8 cellular contexts compared by ENCODE assay signal in genomic region chr21:42233067-42233981, GRCh38. TPM values are rescaled to one million over a fixed set of nuclear protein-coding genes. Genes with fewer than 3 reads are reported as not detected.
DNase-seq lines count a peak whose midpoint lies in the region; FAIRE-seq and TF ChIP-seq lines count a peak whose summit lies in the region.

No MANE protein-coding gene starts in this region.

- H3K4me1 Mint-ChIP-seq in activated CD4-positive, alpha-beta memory T cell treated with anti-CD3 and anti-CD28 coated beads for 36 hours (ENCODE audit: low read depth): peaks cover 94% of the 10 kb centered on the region

- peak overlapping the region; percentile 36; the same call in 1 of the 2 replicates for H2BK20ac ChIP-seq in H1 (ENCODE audit: low read length)

- H3K18ac ChIP-seq in H1 (ENCODE audit: extremely low read depth, low read length): no peak overlapping the region

- H3K36me3 ChIP-seq in GM23248 (ENCODE audit: low read depth): no peaks in the 10 kb centered on the region
- no peaks in the 10 kb centered on the region for H3K36me3 ChIP-seq in H1 (ENCODE audit: control insufficient read depth in 2 of 4, insufficient read depth in 4 of 4, low read length in 3 of 4)
- no peaks in the 10 kb centered on the region for H3K36me3 ChIP-seq in muscle layer of duodenum (ENCODE audit: control insufficient read depth in 1 of 2, insufficient read depth in 2 of 2, low read length in 2 of 2)

- no peak overlapping the region for H4K8ac ChIP-seq in H1 (ENCODE audit: extremely low read depth, insufficient read depth, low read length)

- H3K9ac ChIP-seq in GM23248: no peak overlapping the region
- no peak overlapping the region for H3K9ac ChIP-seq in H1 (replicated peaks in 1 of 4; ENCODE audit: extremely low read depth in 1 of 4, low read depth in 3 of 4, low read length in 3 of 4)

- in situ Hi-C loops in GM23248 (cut with MboI): no loop called here

- H3K79me1 ChIP-seq in H1 (ENCODE audit: low read depth, low read length): no peaks in the 10 kb centered on the region

- no peak overlapping the region for H4K91ac ChIP-seq in H1 (replicated peaks; ENCODE audit: insufficient read length, low read length)

- peak; percentile 82 for DNase-seq in GM10248 (ENCODE audit: extremely low spot score)
- DNase-seq in GM23248: peak; percentile 47
- peak; percentile 90 for DNase-seq in NCI-H2029 treated with DMSO at 0.1 percent for 48 hours (lab: John Stamatoyannopoulos, UW)
- DNase-seq in activated CD4-positive, alpha-beta memory T cell treated with anti-CD3 and anti-CD28 coated beads for 36 hours: peak; percentile 94
- DNase-seq in H1 (ENCODE audit: low read depth in 1 of 2, low spot score in 2 of 2): no peak
- DNase-seq in stimulated activated naive CD4-positive, alpha-beta T cell treated with Interleukin-2 at 50 U/mL for 16 hours (lab: John Stamatoyannopoulos, UW): peak; percentile 77
- DNase-seq in LoVo (ENCODE audit: low spot score): no peak

- H2BK12ac ChIP-seq in H1 (ENCODE audit: low read depth, low read length): peak overlapping the region; percentile 7; the same call in 1 of the 2 replicates

- H2BK5ac ChIP-seq in H1 (ENCODE audit: low read depth, low read length): no peak overlapping the region

- peaks cover 5% of the 10 kb centered on the region; the same call in 1 of the 2 replicates for H3K23me2 ChIP-seq in H1 (ENCODE audit: low read depth, low read length)

- no peak overlapping the region for H3K23ac ChIP-seq in H1 (ENCODE audit: insufficient read length)

- no peaks in the 10 kb centered on the region for H3F3A ChIP-seq in GM23248 (ENCODE audit: insufficient read depth)

- H4K20me1 ChIP-seq in GM23248 (ENCODE audit: insufficient read depth): no peaks in the 10 kb centered on the region
- H4K20me1 ChIP-seq in H1 (replicated peaks in 1 of 2; ENCODE audit: control insufficient read depth in 1 of 2, insufficient read depth in 2 of 2, low read length in 2 of 2): peaks cover 0 to 1% of the 10 kb centered on the region in 2 experiments

- no peak overlapping the region for H3K56ac ChIP-seq in H1 (replicated peaks; ENCODE audit: insufficient read length, low read depth, low read length)

- H3K9me3 Mint-ChIP-seq in activated CD4-positive, alpha-beta memory T cell treated with anti-CD3 and anti-CD28 coated beads for 36 hours: no peaks in the 10 kb centered on the region

- H3K4me2 ChIP-seq in GM23248 (ENCODE audit: unreplicated experiment) (no peak overlapping the region), H1 (ENCODE audit: insufficient read depth in 1 of 2, low read depth in 2 of 2, low read length in 2 of 2) (no peak overlapping the region)

- H3K27me3 Mint-ChIP-seq in activated CD4-positive, alpha-beta memory T cell treated with anti-CD3 and anti-CD28 coated beads for 36 hours: no peaks in the 10 kb centered on the region

- no peak overlapping the region for H2BK120ac ChIP-seq in H1 (replicated peaks; ENCODE audit: low read depth, low read length)

- POLR2A ChIA-PET in GM10248 (lab: Yijun Ruan, JAX) (no interaction called here), H1 (lab: Charles Lee; ENCODE audit: partially characterized antibody) (interaction anchor here (0.6 to 2.8 kb wide), 5 partner anchors 9 to 58 kb away, joined by 3 to 18 read pairs (median 3); no protein-coding TSS in a partner anchor)
- POLR2A ChIA-PET in activated CD4-positive, alpha-beta memory T cell treated with anti-CD3 and anti-CD28 coated beads for 36 hours (lab: Charles Lee): interaction anchor here (1.0 to 8.0 kb wide), 6 partner anchors 8 to 180 kb away, joined by 3 to 121 read pairs (median 7); partner anchors contain the start of gene ABCG1

- no peak overlapping the region for H4K5ac ChIP-seq in H1 (ENCODE audit: insufficient read length, low read depth, low read length)

- CTCF ChIA-PET in GM10248 (lab: Yijun Ruan, JAX): interaction anchor here (0.7 to 4.7 kb wide), 10 partner anchors 9 to 126 kb away, joined by 3 to 32 read pairs (median 6); no protein-coding TSS in a partner anchor
- CTCF ChIA-PET in activated CD4-positive, alpha-beta memory T cell treated with anti-CD3 and anti-CD28 coated beads for 36 hours (lab: Charles Lee): interaction anchor here (0.6 to 2.4 kb wide), 9 partner anchors 13 to 231 kb away, joined by 3 to 33 read pairs (median 4); partner anchors contain the start of gene ABCG1
- CTCF ChIA-PET in H1 (lab: Charles Lee; ENCODE audit: partially characterized antibody): interaction anchor here (0.6 to 2.3 kb wide), 16 partner anchors 9 to 178 kb away, joined by 3 to 12 read pairs (median 4); partner anchors contain the start of gene ABCG1

- H3K9me3 ChIP-seq in GM23248 (ENCODE audit: low read depth) (no peaks in the 10 kb centered on the region), H1 (ENCODE audit: insufficient read depth in 2 of 2, low read depth in 1 of 2, low read length in 1 of 2) (no peaks in the 10 kb centered on the region), muscle layer of duodenum (ENCODE audit: control insufficient read depth in 1 of 2, low read length in 2 of 2) (no peaks in the 10 kb centered on the region)

- FAIRE-seq in H1 (lab: Jason Lieb, UNC): no peak

- peak overlapping the region; percentile 74 for H3K4me3 Mint-ChIP-seq in activated CD4-positive, alpha-beta memory T cell treated with anti-CD3 and anti-CD28 coated beads for 36 hours

- H2BK15ac ChIP-seq in H1 (ENCODE audit: low read length): no peak overlapping the region

- WGBS in GM23248 (ENCODE audit: low coverage in 1 of 2, low lambda C conversion rate in 2 of 2, missing lambda C conversion rate in 2 of 2), 2 experiments: 22 to 23% methylated on average over 14 of the region's 14 CpGs
- WGBS in H1 (ENCODE audit: extremely low coverage in 1 of 2, insufficient coverage in 1 of 2, insufficient read length in 1 of 2, insufficient replicate concordance in 2 of 2, low coverage in 1 of 2, low lambda C conversion rate in 2 of 2, missing lambda C conversion rate in 1 of 2), 2 experiments: 81% methylated on average over 14 of the region's 14 CpGs; no CpG with 5 or more reads in 1 of the 2 experiments

- TF ChIP-seq CTCF in GM10248 (IDR thresholded peaks at IDR 0.05; ENCODE audit: control extremely low read depth, extremely low read depth, low read depth, missing control alignments) (no peak), H1 (IDR thresholded peaks at IDR 0.05; ENCODE audit: control extremely low read depth in 1 of 3, insufficient read depth in 1 of 3, low read depth in 1 of 3, low read length in 3 of 3) (peak in 2 of 3 experiments; percentile 32 to 48; a peak in 3 of 4 replicates)

- peaks cover 5% of the 10 kb centered on the region for H3K36me3 Mint-ChIP-seq in activated CD4-positive, alpha-beta memory T cell treated with anti-CD3 and anti-CD28 coated beads for 36 hours

- H3K27ac Mint-ChIP-seq in activated CD4-positive, alpha-beta memory T cell treated with anti-CD3 and anti-CD28 coated beads for 36 hours: peak overlapping the region; percentile 96

- H3K9me2 ChIP-seq in GM23248 (ENCODE audit: insufficient read depth): no peaks in the 10 kb centered on the region

- no peak for TF ChIP-seq EP300 in H1 (IDR thresholded peaks at IDR 0.05; ENCODE audit: borderline replicate concordance in 1 of 2, low read depth in 2 of 2, low read length in 2 of 2)

- H3K4ac ChIP-seq in H1 (replicated peaks; ENCODE audit: insufficient read length, low read depth, low read length): no peak overlapping the region

- intact Hi-C loops in activated CD4-positive, alpha-beta memory T cell treated with anti-CD3 and anti-CD28 coated beads for 36 hours (cut with micrococcal nuclease): loop anchor here (1.0 to 5.0 kb wide), 4 partner anchors 13 to 659 kb away; partner anchors contain the start of gene NDUFV3

- no peak overlapping the region for H3K14ac ChIP-seq in H1 (ENCODE audit: insufficient read length)

- TF ChIP-seq POLR2A in H1 (IDR thresholded peaks at IDR 0.05; ENCODE audit: control extremely low read depth in 1 of 2, low read depth in 2 of 2, low read length in 2 of 2): no peak

- H3K79me2 ChIP-seq in GM23248 (ENCODE audit: insufficient read depth): no peaks in the 10 kb centered on the region
- H3K79me2 ChIP-seq in H1 (ENCODE audit: control insufficient read depth in 1 of 2, insufficient read depth in 2 of 2, low read length in 2 of 2): no peaks in the 10 kb centered on the region

- no peak overlapping the region for H2AK5ac ChIP-seq in H1 (ENCODE audit: low read depth, low read length)

- no peak overlapping the region for H2AFZ ChIP-seq in GM23248
- no peak overlapping the region for H2AFZ ChIP-seq in H1 (ENCODE audit: low read length)

- H3K27me3 ChIP-seq in GM23248 (replicated peaks; ENCODE audit: insufficient read depth): peaks cover 65% of the 10 kb centered on the region
- peaks cover 0 to 24% (median 20%) of the 10 kb centered on the region in 4 experiments; a peak in 6 of 7 replicates for H3K27me3 ChIP-seq in H1 (replicated peaks in 1 of 4; ENCODE audit: control insufficient read depth in 3 of 4, extremely low read depth in 1 of 4, insufficient read depth in 3 of 4, low read length in 3 of 4)
- H3K27me3 ChIP-seq in muscle layer of duodenum (ENCODE audit: low read depth, low read length): no peaks in the 10 kb centered on the region

- H3K27ac ChIP-seq in GM23248: no peak overlapping the region
- H3K27ac ChIP-seq in H1 (ENCODE audit: low read depth, low read length): no peak overlapping the region
- H3K27ac ChIP-seq in muscle layer of duodenum (ENCODE audit: low read length): peak overlapping the region; percentile 76

- H3K4me1 ChIP-seq in GM23248 (ENCODE audit: insufficient read depth) (peaks cover 3% of the 10 kb centered on the region; the same call in 1 of the 2 replicates), H1 (replicated peaks in 1 of 4; ENCODE audit: control insufficient read depth in 3 of 4, insufficient read depth in 4 of 4, low read length in 3 of 4) (peaks cover 7 to 21% (median 13%) of the 10 kb centered on the region in 4 experiments), muscle layer of duodenum (ENCODE audit: control insufficient read depth in 1 of 2, insufficient read depth in 2 of 2, low read length in 2 of 2) (peaks cover 38 to 63% of the 10 kb centered on the region in 2 donors)

- H3K4me3 ChIP-seq in GM23248: no peak overlapping the region
- H3K4me3 ChIP-seq in H1 (ENCODE audit: extremely low read depth in 1 of 4, insufficient read depth in 2 of 4, low read depth in 3 of 4, low read length in 4 of 4): no peak overlapping the region
- peak overlapping the region in 1 of 2 donors; percentile 66 for H3K4me3 ChIP-seq in muscle layer of duodenum (ENCODE audit: low read depth in 1 of 2, low read length in 2 of 2)

- TF ChIP-seq RAD21 in H1 (IDR thresholded peaks at IDR 0.05 in 1 of 2, conservative IDR thresholded peaks at IDR 0.05 in 1 of 2; ENCODE audit: low read depth in 2 of 2, low read length in 2 of 2): peak in 1 of 2 experiments; percentile 11; a peak in 1 of 4 replicates

RNA-seq across cellular contexts. Expression of gene ABCG1, which starts 14.4 kb away (rescaled TPM):
- not detected in 2 replicates for total RNA-seq in GM23248 (2014; rRNA removed; shearing (Covaris generic))
- polyA plus RNA-seq in GM23248 (2016; fragmentation: Nextera tagmentation; extraction: Ambion mirVana) (0.08 TPM in 1 of 2 replicates, not detected in the other), H1 (2011; rRNA removed) (2.1 and 3.8 TPM in 2 replicates)
- total RNA-seq in activated CD4-positive, alpha-beta memory T cell treated with anti-CD3 and anti-CD28 coated beads for 36 hours: 10 to 100 TPM; 22.2 to 24.6 TPM
- total RNA-seq in H1 (2021; fragmentation: NEBNext Ultra II Directional; extraction: Animal tissue kit (Norgen Biotek cat#: 25700)): 4.0 TPM in 2 replicates
- polyA plus RNA-seq in H1 (2011; cell fraction: cytosol; rRNA removed): 2.6 TPM
- polyA plus RNA-seq in H1 (2011; cell fraction: nucleus; rRNA removed): 5.8 TPM
- polyA plus RNA-seq in H1 (2012, experiment 1 of 2): 1.7 to 2.7 TPM (median 2.3 TPM) in 4 replicates
- 2.4 TPM for polyA plus RNA-seq in H1 (2012, experiment 2 of 2)
- 1.4 TPM for polyA plus RNA-seq in H1 (2013, experiment 1 of 2)
- 1.3 TPM for polyA plus RNA-seq in H1 (2013, experiment 2 of 2)
- polyA minus RNA-seq in H1 (2011; rRNA and poly(A)+ RNA removed): 3.7 and 4.0 TPM in 2 replicates
- 2.9 TPM for polyA minus RNA-seq in H1 (2011; cell fraction: cytosol; rRNA and poly(A)+ RNA removed)
- polyA minus RNA-seq in H1 (2011; cell fraction: nucleus; rRNA and poly(A)+ RNA removed): 3.6 TPM

Comparison
In these comparisons a context has a peak if more than half of its experiments do, and no peak if none do; other contexts are left out.
1. DNase-seq: peak in GM10248 (single experiment), GM23248 (single experiment), NCI-H2029 treated with DMSO at 0.1 percent for 48 hours (single experiment), activated CD4-positive, alpha-beta memory T cell treated with anti-CD3 and anti-CD28 coated beads for 36 hours (single experiment) and stimulated activated naive CD4-positive, alpha-beta T cell treated with Interleukin-2 at 50 U/mL for 16 hours (single experiment); none in H1 (0 of 2) and LoVo (single experiment).